10 cellular contexts compared by ENCODE assay signal in genomic region chr3:142976621-142977398, GRCh38. TPM values are rescaled to one million over a fixed set of nuclear protein-coding genes. Genes with fewer than 3 reads are reported as not detected.
DNase-seq lines count a peak whose midpoint lies in the region; ATAC-seq, FAIRE-seq and TF ChIP-seq lines count a peak whose summit lies in the region.
"Had no signal": no experiment of that assay in that cellular context is flagged by ENCODE, and none has a peak within 500 bp of the region (broad histone marks: within the 10 kb centered on the region; RNA-seq: fewer than 3 reads in every experiment).

No MANE protein-coding gene starts in this region.

- WGBS in lung, 2 donors: 54 to 57% methylated on average over 8 of the region's 8 CpGs

- no peaks in the 10 kb centered on the region for H3K36me3 ChIP-seq in lung (ENCODE audit: control insufficient read depth in 2 of 2, insufficient read depth in 2 of 2, low read length in 2 of 2)

- H3K4me3 ChIP-seq in cardiac fibroblast (replicated peaks in 1 of 2; ENCODE audit: low read depth in 2 of 2, low read length in 2 of 2) (no peak overlapping the region), lung (no peak overlapping the region)

- peaks cover 0 to 3% of the 10 kb centered on the region in 2 donors for H3K9me3 ChIP-seq in lung (ENCODE audit: control insufficient read depth in 2 of 2, insufficient read depth in 1 of 2, low read length in 1 of 2)

- ATAC-seq in lung (ENCODE audit: insufficient read depth, low FRiP score) (peak; percentile 80), HG03354 (IDR thresholded peaks at IDR 0.05; ENCODE audit: poor library complexity, severe bottlenecking, unreplicated experiment) (no peak)

- DNase-seq in AG08396 (ENCODE audit: low spot score): peak; percentile 88
- DNase-seq in MV-4-11 (lab: John Stamatoyannopoulos, UW): peak; percentile 69
- peak; percentile 93 to 94 for DNase-seq in cardiac fibroblast (ENCODE audit: low read depth in 2 of 2)
- DNase-seq in lung (ENCODE audit: low spot score): peak; percentile 56
- no peak for DNase-seq in NCI-H187 (lab: John Stamatoyannopoulos, UW)
- DNase-seq in GM19239 (ENCODE audit: insufficient read length, low spot score): no peak
- no peak for DNase-seq in NCI-H2227 (lab: John Stamatoyannopoulos, UW; ENCODE audit: unreplicated experiment)

- no peak for FAIRE-seq in GM19239 (lab: Jason Lieb, UNC)

- H3K27me3 ChIP-seq in lung (ENCODE audit: control insufficient read depth, insufficient read depth): no peaks in the 10 kb centered on the region

- peak overlapping the region in 1 of 2 donors; percentile 55 for H3K27ac ChIP-seq in lung (ENCODE audit: low read depth in 1 of 2, low read length in 1 of 2)
- H3K27ac ChIP-seq: VCaP had no signal

- TF ChIP-seq CTCF in cardiac fibroblast (IDR thresholded peaks at IDR 0.05; ENCODE audit: low read depth, low read length): no peak
- no peak for TF ChIP-seq CTCF in lung (IDR thresholded peaks at IDR 0.05; ENCODE audit: control extremely low read depth, extremely low read depth)

- peaks cover 0 to 2% of the 10 kb centered on the region in 2 donors for H3K4me1 ChIP-seq in lung (ENCODE audit: control insufficient read depth in 2 of 2, insufficient read depth in 2 of 2, low read length in 2 of 2)

RNA-seq across cellular contexts. Expression of gene PAQR9, which starts 13.3 kb away (rescaled TPM):
- not detected for total RNA-seq in lung
- not detected for polyA plus RNA-seq in lung
- total RNA-seq: mononuclear cell had no signal

RNA-seq across cellular contexts. Expression of gene U2SURP, which starts 24.6 kb away (rescaled TPM):
- total RNA-seq in lung: 100 to 1,000 TPM in 1 of 2 donors, 10 to 100 TPM in 1; 59.2 to 167 TPM
- 10 to 100 TPM; 25.7 to 33.2 TPM for polyA plus RNA-seq in lung

Comparison
In these comparisons a context has a peak if more than half of its experiments do, and no peak if none do; other contexts are left out.
1. DNase-seq: peak in AG08396 (single experiment), MV-4-11 (single experiment), cardiac fibroblast (2 of 2) and lung (single experiment); none in NCI-H187 (0 of 2), GM19239 (single experiment) and NCI-H2227 (single experiment).